In the genomic region with DNA sequence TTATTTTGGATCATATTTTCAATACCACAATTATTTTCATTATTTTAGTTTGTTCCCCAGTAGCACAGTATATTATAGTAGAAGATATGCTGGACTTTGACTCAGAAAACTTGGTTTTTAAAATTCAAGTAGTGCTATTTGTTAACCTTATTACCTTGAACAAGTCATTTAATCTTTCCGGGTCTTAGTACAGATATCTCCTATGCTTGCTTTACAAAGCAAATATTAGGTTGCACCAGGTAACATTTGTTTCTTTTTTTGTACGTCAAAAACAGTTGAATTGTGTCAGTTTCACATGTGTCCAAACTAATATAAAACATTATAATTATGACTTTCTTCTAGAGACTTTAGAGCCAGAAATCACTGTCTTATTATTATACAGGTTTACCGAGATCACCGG, we compare ENCODE assay signal across 8 cellular contexts.
"Had no signal": no experiment of that assay in that cellular context is flagged by ENCODE, and none has a peak within 500 bp of the region (broad histone marks: within the 10 kb centered on the region; RNA-seq: fewer than 3 reads in every experiment).

No MANE protein-coding gene starts in this region.

- H3K27ac ChIP-seq: GM23248, HL-60 had no signal

- FAIRE-seq: K562 had no signal

- H3K9me3 ChIP-seq: HAP-1 had no signal

- H3K36me3 ChIP-seq: HAP-1 had no signal

- DNase-seq: GOT3, H7, HFFc6 had no signal

- H3K27ac Mint-ChIP-seq: HFFc6 had no signal

- H3K4me3 Mint-ChIP-seq: HFFc6 had no signal

- H2AFZ ChIP-seq: GM23248 had no signal

- H3K9ac ChIP-seq: GM23248 had no signal

- H3K4me1 ChIP-seq: HAP-1 had no signal

- H3K4me3 ChIP-seq: GM23248, HAP-1, K562 had no signal

- H3K9me3 Mint-ChIP-seq: HFFc6 had no signal

- ATAC-seq: HCT116, K562 had no signal
